12 cellular contexts compared by ENCODE assay signal in genomic region chr3:46380471-46381215, GRCh38. TPM values are rescaled to one million over a fixed set of nuclear protein-coding genes. Genes with fewer than 3 reads are reported as not detected.
A peak's percentile ranks its signal among the peaks of the same experiment; 100 is the strongest.
DNase-seq lines count a peak whose midpoint lies in the region; ATAC-seq, FAIRE-seq and TF ChIP-seq lines count a peak whose summit lies in the region.
"Had no signal": no experiment of that assay in that cellular context is flagged by ENCODE, and none has a peak within 500 bp of the region (broad histone marks: within the 10 kb centered on the region; RNA-seq: fewer than 3 reads in every experiment).

No MANE protein-coding gene starts in this region.

- no peaks in the 10 kb centered on the region for H3K27me3 ChIP-seq in SJSA1 (replicated peaks)
- no peaks in the 10 kb centered on the region for H3K27me3 ChIP-seq in keratinocyte (ENCODE audit: control insufficient read depth, extremely low read depth, insufficient read depth, low read length)
- no peaks in the 10 kb centered on the region for H3K27me3 ChIP-seq in thymus (ENCODE audit: control insufficient read depth, insufficient read depth)
- H3K27me3 ChIP-seq: gastroesophageal sphincter had no signal

- H3K27ac ChIP-seq in SJSA1, result 0 out of 2 replicates have a peak overlapping the region, but pooled peaks have one; percentile 12
- H3K27ac ChIP-seq in keratinocyte (ENCODE audit: control insufficient read depth, insufficient read depth, low read length), result no peak overlapping the region
- peak overlapping the region; percentile 8 for H3K27ac ChIP-seq in thymus (ENCODE audit: low read depth)
- H3K27ac ChIP-seq: gastroesophageal sphincter had no signal

- no peaks in the 10 kb centered on the region for H4K20me1 ChIP-seq in keratinocyte (ENCODE audit: control insufficient read depth, extremely low read depth, insufficient read depth, low read length)

- no peak for TF ChIP-seq CTCF in keratinocyte (optimal IDR thresholded peaks at IDR 0.05 in 1 of 3, IDR thresholded peaks at IDR 0.05 in 1 of 3, conservative IDR thresholded peaks at IDR 0.05 in 1 of 3; ENCODE audit: extremely low read depth in 1 of 3, insufficient read depth in 2 of 3, low read length in 3 of 3)

- no peaks in the 10 kb centered on the region for H3K9me1 ChIP-seq in keratinocyte (ENCODE audit: control insufficient read depth, extremely low read depth, insufficient read depth, low read length)

- ATAC-seq in HG02759 (IDR thresholded peaks at IDR 0.05; ENCODE audit: unreplicated experiment), result no peak
- ATAC-seq in GM18907 (IDR thresholded peaks at IDR 0.05; ENCODE audit: unreplicated experiment), result no peak
- ATAC-seq: gastroesophageal sphincter, left ventricle myocardium superior had no signal

- no peaks in the 10 kb centered on the region for H3K79me2 ChIP-seq in keratinocyte (ENCODE audit: control insufficient read depth, insufficient read depth, low read length)

- peaks cover 16% of the 10 kb centered on the region for H3K4me1 ChIP-seq in SJSA1 (replicated peaks)
- H3K4me1 ChIP-seq in keratinocyte (ENCODE audit: control insufficient read depth, extremely low read depth, insufficient read depth, low read length), result peaks cover 18% of the 10 kb centered on the region
- peaks cover 3% of the 10 kb centered on the region for H3K4me1 ChIP-seq in thymus (ENCODE audit: control insufficient read depth, insufficient read depth, low read length)

- peak; percentile 54 for DNase-seq in activated CD8-positive, alpha-beta memory T cell treated with anti-CD3 and anti-CD28 coated beads for 24 hours
- no peak for DNase-seq in activated CD8-positive, alpha-beta memory T cell treated with anti-CD3 and anti-CD28 coated beads, Interleukin-2, amount 50 U/mL, for 48 hours
- DNase-seq in SJSA1 (ENCODE audit: low read depth in 1 of 2, low spot score in 2 of 2) (peak in 1 of 2 experiments; percentile 57), keratinocyte (ENCODE audit: low read depth, low spot score) (no peak), GM19238 (ENCODE audit: insufficient read length, low spot score) (no peak)
- DNase-seq: left ventricle myocardium superior, NCI-H510A had no signal

- H3K36me3 ChIP-seq in SJSA1 (no peaks in the 10 kb centered on the region), keratinocyte (ENCODE audit: control insufficient read depth in 2 of 2, extremely low read depth in 1 of 2, insufficient read depth in 2 of 2, low read length in 2 of 2) (no peaks in the 10 kb centered on the region), thymus (ENCODE audit: control insufficient read depth, insufficient read depth) (no peaks in the 10 kb centered on the region)
- H3K36me3 ChIP-seq: gastroesophageal sphincter had no signal

- H3K9me3 ChIP-seq in SJSA1 (replicated peaks), result no peaks in the 10 kb centered on the region
- H3K9me3 ChIP-seq in keratinocyte (ENCODE audit: control insufficient read depth, low read depth, low read length), result no peaks in the 10 kb centered on the region
- no peaks in the 10 kb centered on the region for H3K9me3 ChIP-seq in thymus (ENCODE audit: control insufficient read depth)
- H3K9me3 ChIP-seq: gastroesophageal sphincter had no signal

- dilution Hi-C loops in keratinocyte (cut with MboI; ENCODE audit: extremely low pct_ligation_motif_present, low sequenced_read_pairs), result no loop called here

- peak overlapping the region; percentile 74 for H3K4me2 ChIP-seq in keratinocyte (ENCODE audit: control insufficient read depth, extremely low read depth, insufficient read depth, low read depth, low read length)

- WGBS in thymus, result 81% methylated on average over 8 of the region's 8 CpGs

- H3K4me3 ChIP-seq in SJSA1, result no peak overlapping the region
- no peak overlapping the region for H3K4me3 ChIP-seq in keratinocyte (ENCODE audit: control insufficient read depth in 2 of 3, extremely low read depth in 1 of 3, insufficient read depth in 2 of 3, low read depth in 1 of 3, low read length in 3 of 3)
- H3K4me3 ChIP-seq in thymus (ENCODE audit: low read length), result no peak overlapping the region
- H3K4me3 ChIP-seq: gastroesophageal sphincter had no signal

- peak; percentile 88 for FAIRE-seq in keratinocyte (lab: Jason Lieb, UNC)

- H2AFZ ChIP-seq in keratinocyte (ENCODE audit: control insufficient read depth, low read length), result peak overlapping the region; percentile 7

- H3K9ac ChIP-seq in keratinocyte (ENCODE audit: control insufficient read depth, extremely low read depth, insufficient read depth, low read length), result no peak overlapping the region

RNA-seq across cellular contexts. Expression of gene CCR5, which starts 9.9 kb away (rescaled TPM):
- not detected in 2 replicates for total RNA-seq in SJSA1 (2014; rRNA removed; shearing (Covaris generic))
- polyA plus RNA-seq in keratinocyte (0.07 to 0.54 TPM (median 0.14 TPM) in 3 replicates), thymus (5.2 TPM)
- polyA plus RNA-seq in keratinocyte (2011; ENCODE audit: low read depth), result not detected
- polyA plus RNA-seq in keratinocyte (2011; cell fraction: cytosol; rRNA removed), result 0.03 and 0.17 TPM in 2 replicates
- polyA plus RNA-seq in keratinocyte (2011; cell fraction: nucleus; rRNA removed), result 0.33 and 0.43 TPM in 2 replicates
- 0.10 and 0.18 TPM in 2 replicates for polyA plus RNA-seq in keratinocyte (2012; ENCODE audit: low replicate concordance)
- polyA minus RNA-seq in keratinocyte, result 0.49 TPM in 1 of 3 replicates, not detected in the others
- polyA minus RNA-seq in keratinocyte (2011; cell fraction: cytosol; rRNA and poly(A)+ RNA removed), result not detected
- 0.11 and 0.62 TPM in 2 replicates for polyA minus RNA-seq in keratinocyte (2011; cell fraction: nucleus; rRNA and poly(A)+ RNA removed)
- total RNA-seq: HT1080 had no signal

RNA-seq across cellular contexts. Expression of gene CCRL2, which starts 26.4 kb away (rescaled TPM):
- total RNA-seq in SJSA1 (2014; rRNA removed; shearing (Covaris generic)), result 0.97 TPM in 1 of 2 replicates, not detected in the other
- 0.09 to 0.17 TPM in 2 of 3 replicates, not detected in the other for polyA plus RNA-seq in keratinocyte
- not detected for polyA plus RNA-seq in keratinocyte (2011; ENCODE audit: low read depth)
- polyA plus RNA-seq in keratinocyte (2011; cell fraction: cytosol; rRNA removed), result not detected in 2 replicates
- polyA plus RNA-seq in keratinocyte (2011; cell fraction: nucleus; rRNA removed), result 0.06 and 0.17 TPM in 2 replicates
- 0.17 and 0.28 TPM in 2 replicates for polyA plus RNA-seq in keratinocyte (2012; ENCODE audit: low replicate concordance)
- polyA minus RNA-seq in keratinocyte, result not detected in 3 replicates
- polyA minus RNA-seq in keratinocyte (2011; cell fraction: cytosol; rRNA and poly(A)+ RNA removed), result not detected
- not detected in 2 replicates for polyA minus RNA-seq in keratinocyte (2011; cell fraction: nucleus; rRNA and poly(A)+ RNA removed)
- 19.1 TPM for polyA plus RNA-seq in thymus

RNA-seq across cellular contexts. Expression of gene CCR2, which starts 26.7 kb away (rescaled TPM):
- not detected in 2 replicates for total RNA-seq in SJSA1 (2014; rRNA removed; shearing (Covaris generic))
- polyA plus RNA-seq in keratinocyte, result 0.02 to 0.26 TPM (median 0.07 TPM) in 3 replicates
- polyA plus RNA-seq in keratinocyte (2011; ENCODE audit: low read depth), result 0.55 TPM
- not detected in 2 replicates for polyA plus RNA-seq in keratinocyte (2011; cell fraction: cytosol; rRNA removed)
- polyA plus RNA-seq in keratinocyte (2011; cell fraction: nucleus; rRNA removed), result 0.08 TPM in 1 of 2 replicates, not detected in the other
- polyA plus RNA-seq in keratinocyte (2012; ENCODE audit: low replicate concordance), result 0.54 TPM in 1 of 2 replicates, not detected in the other
- polyA minus RNA-seq in keratinocyte, result 1.7 TPM in 1 of 3 replicates, not detected in the others
- polyA minus RNA-seq in keratinocyte (2011; cell fraction: cytosol; rRNA and poly(A)+ RNA removed), result not detected
- 0.31 TPM in 1 of 2 replicates, not detected in the other for polyA minus RNA-seq in keratinocyte (2011; cell fraction: nucleus; rRNA and poly(A)+ RNA removed)
- polyA plus RNA-seq in thymus, result 2.4 TPM
- total RNA-seq: HT1080 had no signal

Comparison
In these comparisons a context has a peak if more than half of its experiments do, and no peak if none do; other contexts are left out.
1. RNA of gene CCRL2, which starts 26.4 kb away (polyA plus RNA-seq): 19.1 TPM in thymus (single experiment); 0.06 to 0.28 TPM in keratinocyte; every median in the first group is over 10 times any median in the second.